Comparison of ENCODE assay signal across 15 cellular contexts in the genomic region with DNA sequence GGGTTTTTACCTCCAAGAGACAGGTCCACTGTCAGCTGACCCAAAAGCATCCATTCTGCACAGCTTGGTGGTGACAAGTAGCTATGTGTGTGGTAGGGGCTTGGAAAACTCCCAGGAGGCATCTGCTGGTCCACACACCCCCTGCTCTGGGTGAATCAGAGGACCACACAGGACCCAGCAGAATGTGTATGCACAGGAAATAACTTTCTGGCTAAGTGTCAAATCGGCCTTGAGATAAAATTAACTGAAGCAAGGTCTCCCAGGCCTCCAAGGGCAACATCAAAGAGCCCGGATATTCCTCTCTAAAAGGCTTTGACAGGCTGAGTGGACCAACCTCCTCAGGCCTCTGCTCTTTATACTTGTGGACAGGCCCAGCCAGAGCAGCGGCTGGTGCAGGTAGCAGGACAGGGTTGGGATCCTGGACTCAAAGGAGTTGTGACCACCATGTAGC.
A peak's percentile ranks its signal among the peaks of the same experiment; 100 is the strongest.
DNase-seq lines count a peak whose midpoint lies in the region; ATAC-seq and TF ChIP-seq lines count a peak whose summit lies in the region.
"Had no signal": no experiment of that assay in that cellular context is flagged by ENCODE, and none has a peak within 500 bp of the region (broad histone marks: within the 10 kb centered on the region; RNA-seq: fewer than 3 reads in every experiment).

No MANE protein-coding gene starts in this region.

- DNase-seq in AG04450 (ENCODE audit: low read depth, low spot score) (peak; percentile 41), HFF-Myc (ENCODE audit: extremely low read depth, low read depth) (peak; percentile 44), amniotic epithelial cell (ENCODE audit: low read depth) (peak; percentile 89), hepatic stellate cell (ENCODE audit: low spot score) (peak; percentile 57), left lobe of liver (ENCODE audit: low spot score) (no peak), osteoblast (ENCODE audit: insufficient read length, low spot score, missing footprints) (no peak), G401 (ENCODE audit: low spot score) (no peak)
- DNase-seq in activated T-helper 2 cell treated with anti-CD3 and anti-CD28 coated beads, Interferon-gamma antibody, Interleukin-2, Interleukin-4, amounts not matched to agents 10 μg/mL and 5 μg/mL and 100 μg/mL, durations not matched to agents 14 hours and 24 hours and 36 hours (ENCODE audit: low spot score) = no peak
- DNase-seq: activated naive CD8-positive, alpha-beta T cell treated with anti-CD3 and anti-CD28 coated beads, Interleukin-2, amount 50 U/mL, for 24 hours; activated T-cell treated with anti-CD3 and anti-CD28 coated beads, Interleukin-2, amount 50 U/mL, for 1 hour; NCI-H1048; NCI-H345; T-helper 1 cell; upper lobe of right lung had no signal

- H3K36me3 Mint-ChIP-seq in activated T-helper 2 cell treated with anti-CD3 and anti-CD28 coated beads, Interferon-gamma antibody, Interleukin-2, Interleukin-4, amounts not matched to agents 10 μg/mL and 5 μg/mL and 100 μg/mL, durations not matched to agents 14 hours and 24 hours and 36 hours (ENCODE audit: low read depth) = no peaks in the 10 kb centered on the region

- TF ChIP-seq CTCF in AG04450 (IDR thresholded peaks at IDR 0.05; ENCODE audit: low read depth, low read length) (no peak), HFF-Myc (IDR thresholded peaks at IDR 0.05; ENCODE audit: low read depth, low read length, missing control alignments) (no peak), osteoblast (IDR thresholded peaks at IDR 0.05; ENCODE audit: extremely low read depth, low read depth, low read length) (no peak)

- no peak overlapping the region for H3K27ac Mint-ChIP-seq in activated T-helper 2 cell treated with anti-CD3 and anti-CD28 coated beads, Interferon-gamma antibody, Interleukin-2, Interleukin-4, amounts not matched to agents 10 μg/mL and 5 μg/mL and 100 μg/mL, durations not matched to agents 14 hours and 24 hours and 36 hours
- H3K27ac Mint-ChIP-seq: activated naive CD8-positive, alpha-beta T cell treated with anti-CD3 and anti-CD28 coated beads, Interleukin-2, amount 50 U/mL, for 24 hours; progenitor cell of endocrine pancreas had no signal

- no peak overlapping the region for H3K4me3 Mint-ChIP-seq in activated T-helper 2 cell treated with anti-CD3 and anti-CD28 coated beads, Interferon-gamma antibody, Interleukin-2, Interleukin-4, amounts not matched to agents 10 μg/mL and 5 μg/mL and 100 μg/mL, durations not matched to agents 14 hours and 24 hours and 36 hours (ENCODE audit: low read depth)
- H3K4me3 Mint-ChIP-seq: activated naive CD8-positive, alpha-beta T cell treated with anti-CD3 and anti-CD28 coated beads, Interleukin-2, amount 50 U/mL, for 24 hours had no signal

- H3K36me3 ChIP-seq in osteoblast (ENCODE audit: insufficient read depth, low read length) = no peaks in the 10 kb centered on the region
- H3K36me3 ChIP-seq: upper lobe of right lung had no signal

- POLR2A ChIA-PET in AG04450 (lab: Yijun Ruan, JAX) = interaction anchor here (1.2 kb wide), 1 partner anchor 67 kb away, joined by 4 read pairs; a partner anchor contains a TSS

- CTCF ChIA-PET in AG04450 (lab: Charles Lee) = interaction anchor here (1.1 kb wide), 1 partner anchor 451 kb away, joined by 3 read pairs; no protein-coding TSS in a partner anchor

- H3K4me3 ChIP-seq in AG04450 (ENCODE audit: low read depth, low read length) = no peak overlapping the region
- H3K4me3 ChIP-seq in HFF-Myc (replicated peaks; ENCODE audit: low read depth, low read length) = no peak overlapping the region
- H3K4me3 ChIP-seq in osteoblast (ENCODE audit: insufficient read depth, low read length) = no peak overlapping the region
- H3K4me3 ChIP-seq: upper lobe of right lung had no signal

- ATAC-seq in left lobe of liver = no peak
- ATAC-seq: activated naive CD8-positive, alpha-beta T cell treated with anti-CD3 and anti-CD28 coated beads, Interleukin-2, amount 50 U/mL, for 24 hours; upper lobe of right lung had no signal

- in situ Hi-C loops in G401 (cut with HindIII; ENCODE audit: low sequenced_read_pairs) = no loop called here

- H3K27ac ChIP-seq in AG04450 (ENCODE audit: low read depth, low read length) = no peak overlapping the region
- no peak overlapping the region for H3K27ac ChIP-seq in osteoblast (ENCODE audit: low read depth, low read length)
- H3K27ac ChIP-seq: upper lobe of right lung had no signal

- no peaks in the 10 kb centered on the region; the same call in 1 of the 2 replicates for H3K9me3 ChIP-seq in AG04450 (ENCODE audit: control insufficient read depth, insufficient read depth, low read length)
- H3K9me3 ChIP-seq in osteoblast (ENCODE audit: low read depth, low read length) = no peaks in the 10 kb centered on the region
- H3K9me3 ChIP-seq: upper lobe of right lung had no signal

- no peak overlapping the region for H2AFZ ChIP-seq in osteoblast (ENCODE audit: low read length)

- H3K27me3 ChIP-seq in AG04450 (ENCODE audit: control insufficient read depth, insufficient read depth, low read length) = no peaks in the 10 kb centered on the region
- no peaks in the 10 kb centered on the region for H3K27me3 ChIP-seq in osteoblast (ENCODE audit: insufficient read depth, low read length)
- H3K27me3 ChIP-seq: upper lobe of right lung had no signal

- H3K9me3 Mint-ChIP-seq in activated T-helper 2 cell treated with anti-CD3 and anti-CD28 coated beads, Interferon-gamma antibody, Interleukin-2, Interleukin-4, amounts not matched to agents 10 μg/mL and 5 μg/mL and 100 μg/mL, durations not matched to agents 14 hours and 24 hours and 36 hours = no peaks in the 10 kb centered on the region

- intact Hi-C loops in activated T-helper 2 cell treated with anti-CD3 and anti-CD28 coated beads, Interferon-gamma antibody, Interleukin-2, Interleukin-4, amounts not matched to agents 10 μg/mL and 5 μg/mL and 100 μg/mL, durations not matched to agents 14 hours and 24 hours and 36 hours (cut with micrococcal nuclease) = no loop called here

- peaks cover 27% of the 10 kb centered on the region for H3K4me1 ChIP-seq in osteoblast (ENCODE audit: insufficient read depth, low read length)
- H3K4me1 ChIP-seq: upper lobe of right lung had no signal

- no peaks in the 10 kb centered on the region for H3K79me2 ChIP-seq in osteoblast (ENCODE audit: insufficient read depth, low read length)

- H4K20me1 ChIP-seq in osteoblast (ENCODE audit: insufficient read depth, low read length) = no peaks in the 10 kb centered on the region

- no peaks in the 10 kb centered on the region for H3K4me1 Mint-ChIP-seq in activated T-helper 2 cell treated with anti-CD3 and anti-CD28 coated beads, Interferon-gamma antibody, Interleukin-2, Interleukin-4, amounts not matched to agents 10 μg/mL and 5 μg/mL and 100 μg/mL, durations not matched to agents 14 hours and 24 hours and 36 hours (ENCODE audit: low read depth)
- H3K4me1 Mint-ChIP-seq: activated naive CD8-positive, alpha-beta T cell treated with anti-CD3 and anti-CD28 coated beads, Interleukin-2, amount 50 U/mL, for 24 hours had no signal

- H3K27me3 Mint-ChIP-seq in activated T-helper 2 cell treated with anti-CD3 and anti-CD28 coated beads, Interferon-gamma antibody, Interleukin-2, Interleukin-4, amounts not matched to agents 10 μg/mL and 5 μg/mL and 100 μg/mL, durations not matched to agents 14 hours and 24 hours and 36 hours (ENCODE audit: low read depth) = no peaks in the 10 kb centered on the region
- H3K27me3 Mint-ChIP-seq: activated naive CD8-positive, alpha-beta T cell treated with anti-CD3 and anti-CD28 coated beads, Interleukin-2, amount 50 U/mL, for 24 hours; progenitor cell of endocrine pancreas had no signal

- no peak overlapping the region for H3K4me2 ChIP-seq in osteoblast (ENCODE audit: insufficient read depth, low read length)

Comparison
In these comparisons a context has a peak if more than half of its experiments do, and no peak if none do; other contexts are left out.
1. DNase-seq: peak in AG04450 (single experiment), HFF-Myc (single experiment), amniotic epithelial cell (single experiment) and hepatic stellate cell (single experiment); none in left lobe of liver (single experiment), activated T-helper 2 cell treated with anti-CD3 and anti-CD28 coated beads, Interferon-gamma antibody, Interleukin-2, Interleukin-4, amounts not matched to agents 10 μg/mL and 5 μg/mL and 100 μg/mL, durations not matched to agents 14 hours and 24 hours and 36 hours (single experiment), osteoblast (single experiment) and G401 (single experiment).